ENCODE assay signal across 14 cellular contexts in the genomic region with DNA sequence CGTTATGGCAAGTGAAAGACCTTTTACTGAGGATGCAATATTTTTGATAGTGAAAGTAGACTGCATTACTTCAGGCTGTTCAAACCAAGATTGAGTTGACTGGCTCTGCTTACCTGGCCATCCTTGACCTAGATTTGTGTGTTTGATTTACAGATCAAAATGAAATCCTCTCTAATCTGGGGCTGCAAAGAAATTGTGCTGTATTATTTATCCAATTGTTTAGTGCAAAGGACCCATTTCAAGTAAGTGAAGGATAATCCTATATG. TPM values are rescaled to one million over a fixed set of nuclear protein-coding genes. Genes with fewer than 3 reads are reported as not detected.
DNase-seq lines count a peak whose midpoint lies in the region; ATAC-seq and TF ChIP-seq lines count a peak whose summit lies in the region.
"Had no signal": no experiment of that assay in that cellular context is flagged by ENCODE, and none has a peak within 500 bp of the region (broad histone marks: within the 10 kb centered on the region; RNA-seq: fewer than 3 reads in every experiment).

No MANE protein-coding gene starts in this region.

- no peaks in the 10 kb centered on the region for H3K27me3 ChIP-seq in H9 (ENCODE audit: insufficient read depth, low read length)
- no peaks in the 10 kb centered on the region for H3K27me3 ChIP-seq in gastroesophageal sphincter
- H3K27me3 ChIP-seq: gastrocnemius medialis had no signal

- no peak overlapping the region for H3K23ac ChIP-seq in H9 (ENCODE audit: insufficient read length, low read depth, low read length)

- H3K27ac ChIP-seq in H9 (ENCODE audit: insufficient read length, low read depth, low read length) = no peak overlapping the region
- H3K27ac ChIP-seq in gastroesophageal sphincter = peak overlapping the region; percentile 35 to 63 (median 54)
- H3K27ac ChIP-seq in skin epidermis = peak overlapping the region in 16 of 21 experiments; percentile 0 to 81 (median 50)

- no peaks in the 10 kb centered on the region for H3K79me1 ChIP-seq in H9 (ENCODE audit: insufficient read depth, low read depth, low read length, poor library complexity, severe bottlenecking)

- H3K4me3 Mint-ChIP-seq in H9 = no peak overlapping the region
- H3K4me3 Mint-ChIP-seq in activated CD8-positive, alpha-beta T cell treated with anti-CD3 and anti-CD28 coated beads for 36 hours = no peak overlapping the region
- no peak overlapping the region for H3K4me3 Mint-ChIP-seq in CD14-positive monocyte
- H3K4me3 Mint-ChIP-seq: activated T-cell treated with anti-CD3 and anti-CD28 coated beads, Interleukin-2, amount 50 U/mL, for 24 hours had no signal

- H4K8ac ChIP-seq in H9 (replicated peaks; ENCODE audit: insufficient read length, low read depth, low read length) = no peak overlapping the region

- H3K9me3 Mint-ChIP-seq in H9 (no peaks in the 10 kb centered on the region), CD14-positive monocyte (no peaks in the 10 kb centered on the region)
- H3K9me3 Mint-ChIP-seq in activated CD8-positive, alpha-beta T cell treated with anti-CD3 and anti-CD28 coated beads for 36 hours = no peaks in the 10 kb centered on the region
- H3K9me3 Mint-ChIP-seq: activated T-cell treated with anti-CD3 and anti-CD28 coated beads, Interleukin-2, amount 50 U/mL, for 24 hours had no signal

- no peak overlapping the region for H3K4me2 ChIP-seq in H9 (ENCODE audit: insufficient read depth, insufficient read length, low read length)

- H3K27me3 Mint-ChIP-seq in H9 (ENCODE audit: low read depth) (no peaks in the 10 kb centered on the region), CD14-positive monocyte (ENCODE audit: low read depth in 3 of 3) (peaks cover 0 to 1% (median 0%) of the 10 kb centered on the region in 3 donors)
- no peaks in the 10 kb centered on the region for H3K27me3 Mint-ChIP-seq in activated CD8-positive, alpha-beta T cell treated with anti-CD3 and anti-CD28 coated beads for 36 hours
- H3K27me3 Mint-ChIP-seq: activated T-cell treated with anti-CD3 and anti-CD28 coated beads, Interleukin-2, amount 50 U/mL, for 24 hours had no signal

- no peaks in the 10 kb centered on the region for H3K9me3 ChIP-seq in H9 (ENCODE audit: control insufficient read depth, low read depth, low read length)
- H3K9me3 ChIP-seq in gastroesophageal sphincter = no peaks in the 10 kb centered on the region
- H3K9me3 ChIP-seq: gastrocnemius medialis had no signal

- H2BK120ac ChIP-seq in H9 (ENCODE audit: low read depth, low read length, poor library complexity, severe bottlenecking) = no peak overlapping the region

- DNase-seq in H9 (no peak), NCI-H128 (lab: John Stamatoyannopoulos, UW; ENCODE audit: unreplicated experiment) (no peak), NCI-H2107 treated with DMSO at 0.1 percent for 48 hours (lab: John Stamatoyannopoulos, UW; ENCODE audit: unreplicated experiment) (no peak), CD14-positive monocyte (ENCODE audit: low spot score) (no peak)
- no peak for DNase-seq in activated CD8-positive, alpha-beta T cell treated with anti-CD3 and anti-CD28 coated beads for 36 hours
- DNase-seq: activated T-cell treated with anti-CD3 and anti-CD28 coated beads, Interleukin-2, amount 50 U/mL, for 24 hours; central memory CD4-positive, alpha-beta T cell; gastrocnemius medialis; midbrain; NCI-H1436; stimulated activated CD4-positive, alpha-beta T cell treated with anti-CD3 and anti-CD28 coated beads, Interleukin-12 subunit alpha, Interleukin-12 subunit beta, amount 100 ng/mL, for 4 hours had no signal

- H3T11ph ChIP-seq in H9 (ENCODE audit: low read length) = no peak overlapping the region

- CTCF ChIA-PET in activated CD8-positive, alpha-beta T cell treated with anti-CD3 and anti-CD28 coated beads for 36 hours (lab: Charles Lee) = interaction anchor here (2.5 to 4.6 kb wide), 2 partner anchors 265 to 313 kb away, joined by 17 to 26 read pairs; no protein-coding TSS in a partner anchor

- intact Hi-C loops in activated CD8-positive, alpha-beta T cell treated with anti-CD3 and anti-CD28 coated beads for 36 hours (cut with micrococcal nuclease) = no loop called here
- intact Hi-C loops in CD14-positive monocyte (cut with micrococcal nuclease) = no loop called here

- H3K14ac ChIP-seq in H9 (ENCODE audit: insufficient read depth, low read length) = no peak overlapping the region

- no peak overlapping the region for H3K18ac ChIP-seq in H9 (ENCODE audit: insufficient read length, low read depth, low read length)

- H2AK5ac ChIP-seq in H9 (ENCODE audit: insufficient read length, low read length) = no peak overlapping the region

- no peaks in the 10 kb centered on the region for H3K23me2 ChIP-seq in H9 (ENCODE audit: insufficient read length, low read depth, low read length, poor library complexity, severe bottlenecking)

- no peak for ATAC-seq in activated CD8-positive, alpha-beta T cell treated with anti-CD3 and anti-CD28 coated beads for 36 hours
- ATAC-seq in gastroesophageal sphincter (no peak), GM21360 (IDR thresholded peaks at IDR 0.05; ENCODE audit: unreplicated experiment) (no peak)
- ATAC-seq: gastrocnemius medialis had no signal

- no peaks in the 10 kb centered on the region for H3K79me2 ChIP-seq in H9 (ENCODE audit: insufficient read depth, low read length)

- no peak overlapping the region for H2BK5ac ChIP-seq in H9 (ENCODE audit: insufficient read length, low read length)

- peak overlapping the region; percentile 60 for H2BK20ac ChIP-seq in H9 (ENCODE audit: low read depth, low read length, poor library complexity, severe bottlenecking)

- H3K36me3 Mint-ChIP-seq in H9 (ENCODE audit: insufficient read depth in 1 of 3, low read depth in 3 of 3) = no peaks in the 10 kb centered on the region
- no peaks in the 10 kb centered on the region for H3K36me3 Mint-ChIP-seq in activated CD8-positive, alpha-beta T cell treated with anti-CD3 and anti-CD28 coated beads for 36 hours (ENCODE audit: low read depth)
- H3K36me3 Mint-ChIP-seq in CD14-positive monocyte = no peaks in the 10 kb centered on the region

- H3K36me3 ChIP-seq in gastroesophageal sphincter = no peaks in the 10 kb centered on the region
- H3K36me3 ChIP-seq: gastrocnemius medialis had no signal

- no peak overlapping the region for H2AFZ ChIP-seq in H9 (ENCODE audit: low read length)

- POLR2A ChIA-PET in activated CD8-positive, alpha-beta T cell treated with anti-CD3 and anti-CD28 coated beads for 36 hours (lab: Charles Lee) = no interaction called here

- no peak overlapping the region for H3K56ac ChIP-seq in H9 (ENCODE audit: insufficient read length, low read depth, low read length)

- H3K9ac ChIP-seq in H9 (ENCODE audit: extremely low read depth, insufficient read length, low read length) = no peak overlapping the region

- no peak for TF ChIP-seq EP300 in gastroesophageal sphincter (IDR thresholded peaks at IDR 0.05)

- H4K5ac ChIP-seq in H9 (ENCODE audit: insufficient read length, low read depth, low read length) = no peak overlapping the region

- no peak overlapping the region for H2BK15ac ChIP-seq in H9 (ENCODE audit: low read depth, low read length)

- H3K27ac Mint-ChIP-seq in H9 (no peak overlapping the region; a peak in 2 of 7 replicates), CD14-positive monocyte (no peak overlapping the region)
- H3K27ac Mint-ChIP-seq in activated CD8-positive, alpha-beta T cell treated with anti-CD3 and anti-CD28 coated beads for 36 hours = peak overlapping the region; percentile 12
- H3K27ac Mint-ChIP-seq: activated T-cell treated with anti-CD3 and anti-CD28 coated beads, Interleukin-2, amount 50 U/mL, for 24 hours had no signal

- H4K20me1 ChIP-seq in H9 (ENCODE audit: control insufficient read depth, insufficient read depth, insufficient read length) = no peaks in the 10 kb centered on the region

- H2BK12ac ChIP-seq in H9 (ENCODE audit: insufficient read length, low read depth, low read length) = no peak overlapping the region

- no peak overlapping the region for H3K4me3 ChIP-seq in gastroesophageal sphincter
- H3K4me3 ChIP-seq in skin epidermis = no peak overlapping the region

- H3K4me1 ChIP-seq in H9 (ENCODE audit: insufficient read depth, low read length) = no peaks in the 10 kb centered on the region
- H3K4me1 ChIP-seq in gastroesophageal sphincter = peaks cover 8 to 55% (median 23%) of the 10 kb centered on the region in 3 donors

- H3K4me1 Mint-ChIP-seq in H9 (peaks cover 8 to 9% of the 10 kb centered on the region in 2 experiments), CD14-positive monocyte (peaks cover 4% of the 10 kb centered on the region)
- H3K4me1 Mint-ChIP-seq in activated CD8-positive, alpha-beta T cell treated with anti-CD3 and anti-CD28 coated beads for 36 hours (ENCODE audit: low read depth) = peaks cover 34% of the 10 kb centered on the region

- no CpG with 5 or more reads among the region's 1 CpG for WGBS in H9 (ENCODE audit: extremely low coverage, insufficient read length, low lambda C conversion rate)
- WGBS in gastroesophageal sphincter (ENCODE audit: low coverage in 1 of 2), 2 donors = 0% methylated on average over 1 of the region's 1 CpG

- no peak overlapping the region for H4K91ac ChIP-seq in H9 (ENCODE audit: insufficient read length, low read depth, low read length)

- TF ChIP-seq POLR2A in gastroesophageal sphincter (IDR thresholded peaks at IDR 0.05) = no peak

- no peak overlapping the region for H3K4ac ChIP-seq in H9 (ENCODE audit: low read depth, low read length)

- TF ChIP-seq CTCF in H9 (conservative IDR thresholded peaks at IDR 0.05) = no peak
- no peak for TF ChIP-seq CTCF in activated CD8-positive, alpha-beta T cell treated with anti-CD3 and anti-CD28 coated beads for 36 hours (IDR thresholded peaks at IDR 0.05)
- no peak for TF ChIP-seq CTCF in gastroesophageal sphincter (IDR thresholded peaks at IDR 0.05)
- TF ChIP-seq CTCF in CD14-positive monocyte (IDR thresholded peaks at IDR 0.05) = no peak

RNA-seq across cellular contexts. Expression of a gene that starts 33.4 kb away (rescaled TPM):
- total RNA-seq in H9 (2021) = 70.6 and 80.6 TPM in 2 replicates
- 10 to 100 TPM; 86.2 to 90.5 TPM for total RNA-seq in activated CD8-positive, alpha-beta T cell treated with anti-CD3 and anti-CD28 coated beads for 36 hours
- 10 to 100 TPM; 19.7 to 42.6 (median 28.3) TPM for total RNA-seq in gastroesophageal sphincter
- 1 to 10 TPM; 3.9 to 5.8 TPM for polyA plus RNA-seq in CD14-positive monocyte
